In the genomic region with DNA sequence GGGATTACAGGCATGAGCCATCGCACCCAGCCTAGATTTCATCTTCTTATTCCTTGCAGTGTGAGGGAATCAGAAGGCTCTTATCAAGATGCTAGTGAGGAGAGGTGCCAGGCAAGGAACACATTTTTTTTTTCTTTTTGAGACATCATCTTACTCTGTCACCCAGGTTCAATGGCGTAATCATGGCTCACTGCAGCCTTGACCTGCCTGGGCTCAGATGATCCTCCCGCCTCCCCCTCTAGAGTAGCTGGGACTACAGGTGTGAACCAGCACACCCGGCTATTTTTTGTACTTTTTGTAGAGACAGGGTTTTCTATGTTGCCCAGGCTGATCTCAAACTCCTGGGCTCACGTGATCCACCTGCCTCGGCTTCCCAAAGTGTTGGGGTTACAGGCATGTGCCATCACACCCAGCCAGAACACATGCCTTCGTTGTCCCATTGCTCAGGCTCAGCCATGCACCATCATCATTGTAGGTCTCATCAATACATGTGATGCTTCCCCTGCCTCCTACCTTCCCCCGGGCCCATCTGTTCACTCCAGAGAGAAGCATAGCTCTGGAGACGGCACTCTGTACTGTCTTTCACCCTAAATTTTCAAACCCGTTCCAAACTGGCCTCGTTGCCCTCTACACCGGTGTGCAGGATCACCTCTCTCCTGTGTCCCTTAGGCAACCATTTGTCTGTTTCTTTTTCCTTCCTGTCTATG, we compare ENCODE assay signal across 20 cellular contexts. TPM values are rescaled to one million over a fixed set of nuclear protein-coding genes. Genes with fewer than 3 reads are reported as not detected.
DNase-seq lines count a peak whose midpoint lies in the region; ATAC-seq and TF ChIP-seq lines count a peak whose summit lies in the region.
"Had no signal": no experiment of that assay in that cellular context is flagged by ENCODE, and none has a peak within 500 bp of the region (broad histone marks: within the 10 kb centered on the region; RNA-seq: fewer than 3 reads in every experiment).

No MANE protein-coding gene starts in this region.

- H3K4me3 ChIP-seq in adrenal gland: no peak overlapping the region
- H3K4me3 ChIP-seq: heart left ventricle had no signal

- H3K27me3 Mint-ChIP-seq in activated naive CD8-positive, alpha-beta T cell: no peaks in the 10 kb centered on the region
- H3K27me3 Mint-ChIP-seq in activated naive CD8-positive, alpha-beta T cell treated with anti-CD3 and anti-CD28 coated beads for 36 hours: no peaks in the 10 kb centered on the region
- H3K27me3 Mint-ChIP-seq in stimulated activated naive B cell treated with anti-CD40 and anti-IgM and Interleukin-4, amounts not matched to agents 10 μg/mL and 1 μg/mL and 100 μg/mL, for 72 hours: no peaks in the 10 kb centered on the region
- H3K27me3 Mint-ChIP-seq: stimulated activated memory B cell treated with anti-CD40 and anti-IgM and Interleukin-4, amounts not matched to agents 10 μg/mL and 1 μg/mL and 100 μg/mL, for 72 hours had no signal

- no peak for TF ChIP-seq CTCF in adrenal gland (IDR thresholded peaks at IDR 0.05)

- H3K36me3 ChIP-seq in adrenal gland (replicated peaks in 1 of 2): peaks cover 0 to 100% of the 10 kb centered on the region in 2 donors

- H3K9me3 ChIP-seq in adrenal gland (replicated peaks in 1 of 3): no peaks in the 10 kb centered on the region
- H3K9me3 ChIP-seq: heart left ventricle, SK-N-SH had no signal

- no peaks in the 10 kb centered on the region for H3K27me3 ChIP-seq in adrenal gland
- H3K27me3 ChIP-seq: heart left ventricle had no signal

- H3K27ac ChIP-seq in adrenal gland: peak overlapping the region in 2 of 5 donors; percentile 51 to 59
- H3K27ac ChIP-seq: heart left ventricle had no signal

- no peaks in the 10 kb centered on the region for H3K9me3 Mint-ChIP-seq in activated naive CD8-positive, alpha-beta T cell (ENCODE audit: low read depth)
- H3K9me3 Mint-ChIP-seq in activated naive CD8-positive, alpha-beta T cell treated with anti-CD3 and anti-CD28 coated beads for 36 hours: peaks cover 8% of the 10 kb centered on the region
- peaks cover 1 to 8% of the 10 kb centered on the region in 2 donors for H3K9me3 Mint-ChIP-seq in stimulated activated naive B cell treated with anti-CD40 and anti-IgM and Interleukin-4, amounts not matched to agents 10 μg/mL and 1 μg/mL and 100 μg/mL, for 72 hours
- H3K9me3 Mint-ChIP-seq: natural killer cell; stimulated activated memory B cell treated with anti-CD40 and anti-IgM and Interleukin-4, amounts not matched to agents 10 μg/mL and 1 μg/mL and 100 μg/mL, for 72 hours had no signal

- peaks cover 0 to 27% of the 10 kb centered on the region in 2 donors for H3K4me1 ChIP-seq in adrenal gland (replicated peaks in 1 of 2)

- H3K36me3 Mint-ChIP-seq in activated naive CD8-positive, alpha-beta T cell: peaks cover 12% of the 10 kb centered on the region
- peaks cover 46% of the 10 kb centered on the region for H3K36me3 Mint-ChIP-seq in activated naive CD8-positive, alpha-beta T cell treated with anti-CD3 and anti-CD28 coated beads for 36 hours
- peaks cover 36 to 51% of the 10 kb centered on the region in 2 donors for H3K36me3 Mint-ChIP-seq in stimulated activated naive B cell treated with anti-CD40 and anti-IgM and Interleukin-4, amounts not matched to agents 10 μg/mL and 1 μg/mL and 100 μg/mL, for 72 hours
- H3K36me3 Mint-ChIP-seq: natural killer cell had no signal

- intact Hi-C loops in adrenal gland (cut with DNase I): no loop called here

- no peak overlapping the region for H3K4me3 Mint-ChIP-seq in activated naive CD8-positive, alpha-beta T cell
- no peak overlapping the region for H3K4me3 Mint-ChIP-seq in activated naive CD8-positive, alpha-beta T cell treated with anti-CD3 and anti-CD28 coated beads for 36 hours
- H3K4me3 Mint-ChIP-seq in stimulated activated naive B cell treated with anti-CD40 and anti-IgM and Interleukin-4, amounts not matched to agents 10 μg/mL and 1 μg/mL and 100 μg/mL, for 72 hours: no peak overlapping the region
- H3K4me3 Mint-ChIP-seq: natural killer cell; stimulated activated memory B cell treated with anti-CD40 and anti-IgM and Interleukin-4, amounts not matched to agents 10 μg/mL and 1 μg/mL and 100 μg/mL, for 72 hours had no signal

- TF ChIP-seq POLR2A in adrenal gland (IDR thresholded peaks at IDR 0.05): no peak

- H3K27ac Mint-ChIP-seq in activated naive CD8-positive, alpha-beta T cell: peak overlapping the region; percentile 50
- no peak overlapping the region for H3K27ac Mint-ChIP-seq in activated naive CD8-positive, alpha-beta T cell treated with anti-CD3 and anti-CD28 coated beads for 36 hours
- peak overlapping the region; percentile 5 for H3K27ac Mint-ChIP-seq in stimulated activated naive B cell treated with anti-CD40 and anti-IgM and Interleukin-4, amounts not matched to agents 10 μg/mL and 1 μg/mL and 100 μg/mL, for 72 hours
- H3K27ac Mint-ChIP-seq: natural killer cell; stimulated activated memory B cell treated with anti-CD40 and anti-IgM and Interleukin-4, amounts not matched to agents 10 μg/mL and 1 μg/mL and 100 μg/mL, for 72 hours had no signal

- 79 to 89% (median 80%) methylated on average over 12 of the region's 12 CpGs for WGBS in adrenal gland, 4 donors

- H3K4me1 Mint-ChIP-seq in activated naive CD8-positive, alpha-beta T cell (ENCODE audit: low read depth): peaks cover 53% of the 10 kb centered on the region
- peaks cover 50% of the 10 kb centered on the region for H3K4me1 Mint-ChIP-seq in activated naive CD8-positive, alpha-beta T cell treated with anti-CD3 and anti-CD28 coated beads for 36 hours
- H3K4me1 Mint-ChIP-seq in stimulated activated naive B cell treated with anti-CD40 and anti-IgM and Interleukin-4, amounts not matched to agents 10 μg/mL and 1 μg/mL and 100 μg/mL, for 72 hours: peaks cover 36 to 54% of the 10 kb centered on the region in 2 donors

- no peak for ATAC-seq in stimulated activated naive B cell treated with anti-CD40 and anti-IgM and Interleukin-4, amounts not matched to agents 10 μg/mL and 1 μg/mL and 100 μg/mL, for 72 hours (replicated peaks)
- no peak for ATAC-seq in HG03342 (IDR thresholded peaks at IDR 0.05; ENCODE audit: unreplicated experiment)
- ATAC-seq: heart left ventricle; left lobe of liver; natural killer cell; stimulated activated memory B cell treated with anti-CD40 and anti-IgM and Interleukin-4, amounts not matched to agents 10 μg/mL and 1 μg/mL and 100 μg/mL, for 72 hours had no signal

- DNase-seq in activated naive CD8-positive, alpha-beta T cell treated with anti-CD3 and anti-CD28 coated beads for 36 hours: no peak
- peak in 5 of 7 donors; percentile 46 to 80 (median 69) for DNase-seq in adrenal gland
- DNase-seq in stimulated activated naive B cell treated with anti-CD40 and anti-IgM and Interleukin-4, amounts not matched to agents 10 μg/mL and 1 μg/mL and 100 μg/mL, for 72 hours: no peak
- DNase-seq in NCI-H226: no peak
- DNase-seq: activated CD4-positive, CD25-positive, alpha-beta regulatory T cell treated with anti-CD3 and anti-CD28 coated beads, Interleukin-2, amount 50 U/mL, for 72 hours; amniotic stem cell; DMS153; GDM1; heart left ventricle; natural killer cell; NCI-H1417; NCI-H2107; NCI-H524; RPMI8226; SK-N-SH; T1000 had no signal

RNA-seq across cellular contexts. Expression of gene FLOT1, which starts 10.1 kb away (rescaled TPM):
- total RNA-seq in activated naive CD8-positive, alpha-beta T cell treated with anti-CD3 and anti-CD28 coated beads for 36 hours: 100 to 1,000 TPM; 104 to 107 TPM
- 100 to 1,000 TPM; 237 to 449 (median 339) TPM for total RNA-seq in adrenal gland
- polyA plus RNA-seq in adrenal gland: 100 to 1,000 TPM; 390 to 599 (median 411) TPM

RNA-seq across cellular contexts. Expression of gene IER3, which starts 12.0 kb away (rescaled TPM):
- total RNA-seq in activated naive CD8-positive, alpha-beta T cell treated with anti-CD3 and anti-CD28 coated beads for 36 hours: 100 to 1,000 TPM; 295 to 310 TPM
- 10 to 100 TPM in 7 of 8 donors, 1 to 10 TPM in 1; 4.0 to 66.2 (median 43.1) TPM for total RNA-seq in adrenal gland
- polyA plus RNA-seq in adrenal gland: 100 to 1,000 TPM in 1 of 3 donors, 10 to 100 TPM in 2; 10.3 to 136 (median 49.1) TPM

RNA-seq across cellular contexts. Expression of gene TUBB, which starts 12.2 kb away (rescaled TPM):
- 1,000 to 10,000 TPM; 1,515 to 1,538 TPM for total RNA-seq in activated naive CD8-positive, alpha-beta T cell treated with anti-CD3 and anti-CD28 coated beads for 36 hours
- total RNA-seq in adrenal gland: 100 to 1,000 TPM in 7 of 8 donors, 10 to 100 TPM in 1; 90.3 to 439 (median 214) TPM
- 100 to 1,000 TPM; 107 to 473 (median 177) TPM for polyA plus RNA-seq in adrenal gland

RNA-seq across cellular contexts. Expression of gene MDC1, which starts 15.3 kb away (rescaled TPM):
- total RNA-seq in activated naive CD8-positive, alpha-beta T cell treated with anti-CD3 and anti-CD28 coated beads for 36 hours: 10 to 100 TPM; 63.2 to 67.0 TPM
- 10 to 100 TPM in 5 of 8 donors, 1 to 10 TPM in 3; 2.8 to 27.6 (median 18.4) TPM for total RNA-seq in adrenal gland
- 10 to 100 TPM; 16.8 to 26.9 (median 21.0) TPM for polyA plus RNA-seq in adrenal gland

RNA-seq across cellular contexts. Expression of gene NRM, which starts 41.6 kb away (rescaled TPM):
- total RNA-seq in activated naive CD8-positive, alpha-beta T cell treated with anti-CD3 and anti-CD28 coated beads for 36 hours: 10 to 100 TPM; 19.7 to 20.2 TPM
- total RNA-seq in adrenal gland: 10 to 100 TPM in 4 of 8 donors, 1 to 10 TPM in 4; 1.8 to 22.6 (median 10.0) TPM
- polyA plus RNA-seq in adrenal gland: 10 to 100 TPM; 11.4 to 39.3 (median 24.9) TPM

Comparison
In these comparisons a context has a peak if more than half of its experiments do, and no peak if none do; other contexts are left out.
1. DNase-seq: peak in adrenal gland (5 of 7); none in activated naive CD8-positive, alpha-beta T cell treated with anti-CD3 and anti-CD28 coated beads for 36 hours (single experiment), stimulated activated naive B cell treated with anti-CD40 and anti-IgM and Interleukin-4, amounts not matched to agents 10 μg/mL and 1 μg/mL and 100 μg/mL, for 72 hours (single experiment) and NCI-H226 (single experiment).
2. RNA of gene IER3, which starts 12.0 kb away (total RNA-seq): 295 to 310 TPM in activated naive CD8-positive, alpha-beta T cell treated with anti-CD3 and anti-CD28 coated beads for 36 hours; 4.0 to 66.2 TPM in adrenal gland; every median in the first group is over 4 times any median in the second.